7 cellular contexts compared by ENCODE assay signal in the genomic region with DNA sequence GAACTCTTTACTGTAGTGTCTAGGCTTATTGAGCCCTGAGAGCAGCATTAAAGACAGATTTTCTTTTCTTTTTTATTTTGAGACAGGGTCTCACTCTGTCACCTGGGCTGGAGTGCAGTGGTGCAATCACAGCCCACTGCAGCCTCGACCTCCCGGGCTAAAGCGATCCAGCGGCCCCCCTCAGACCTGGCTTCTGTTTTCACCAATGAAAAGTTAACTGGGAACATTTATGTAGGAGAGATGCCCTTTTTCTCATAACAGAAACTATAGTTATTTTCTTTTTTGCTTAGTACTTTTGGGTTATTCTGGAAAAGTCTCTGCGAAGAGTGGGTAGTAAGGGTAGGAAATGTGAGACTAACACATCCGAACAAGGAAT. TPM values are rescaled to one million over a fixed set of nuclear protein-coding genes. Genes with fewer than 3 reads are reported as not detected.
A peak's percentile ranks its signal among the peaks of the same experiment; 100 is the strongest.
DNase-seq lines count a peak whose midpoint lies in the region; ATAC-seq lines count a peak whose summit lies in the region.

No MANE protein-coding gene starts in this region.

- H3K4me1 ChIP-seq in HUES6 (ENCODE audit: control insufficient read depth, insufficient read depth, low read length) = peaks cover 9% of the 10 kb centered on the region; the same call in 1 of the 2 replicates

- no peak overlapping the region for H3K9ac ChIP-seq in HUES6 (ENCODE audit: low read length)

- H3K4me3 ChIP-seq in HUES6 (ENCODE audit: low read depth, low read length) (peak overlapping the region; percentile 75), iPS-18c (ENCODE audit: insufficient read depth, low read depth, low read length) (peak overlapping the region; percentile 76; the same call in 1 of the 2 replicates)

- H3K27me3 ChIP-seq in HUES6 (ENCODE audit: control insufficient read depth, insufficient read depth, low read length) = no peaks in the 10 kb centered on the region

- peaks cover 8 to 21% of the 10 kb centered on the region in 2 donors for H3K36me3 Mint-ChIP-seq in activated naive CD4-positive, alpha-beta T cell treated with anti-CD3 and anti-CD28 coated beads, Interleukin-2, amount 50 U/mL, for 72 hours
- peaks cover 10% of the 10 kb centered on the region for H3K36me3 Mint-ChIP-seq in stimulated activated memory B cell treated with anti-CD40 and anti-IgM and Interleukin-4, amounts not matched to agents 10 μg/mL and 1 μg/mL and 100 μg/mL, for 72 hours

- no peaks in the 10 kb centered on the region for H3K9me3 Mint-ChIP-seq in activated naive CD4-positive, alpha-beta T cell treated with anti-CD3 and anti-CD28 coated beads, Interleukin-2, amount 50 U/mL, for 72 hours
- H3K9me3 Mint-ChIP-seq in stimulated activated memory B cell treated with anti-CD40 and anti-IgM and Interleukin-4, amounts not matched to agents 10 μg/mL and 1 μg/mL and 100 μg/mL, for 72 hours = no peaks in the 10 kb centered on the region

- H3K9me3 ChIP-seq in HUES6 (ENCODE audit: control insufficient read depth, insufficient read depth, low read depth, low read length) (no peaks in the 10 kb centered on the region), iPS-18c (ENCODE audit: control insufficient read depth, insufficient read depth, low read length) (peaks cover 2% of the 10 kb centered on the region)

- in situ Hi-C loops in KBM-7 (cut with MboI; ENCODE audit: low pct_unique_long_range_greater_than_20kb, low sequenced_read_pairs) = no loop called here
- in situ Hi-C loops in ACHN (cut with HindIII; ENCODE audit: low pct_ligation_motif_present, low pct_unique_long_range_greater_than_20kb, low sequenced_read_pairs) = no loop called here

- no peak for DNase-seq in activated naive CD4-positive, alpha-beta T cell treated with anti-CD3 and anti-CD28 coated beads, Interleukin-2, amount 50 U/mL, for 72 hours (ENCODE audit: low spot score in 2 of 2)
- DNase-seq in KBM-7 = no peak
- DNase-seq in ACHN = no peak

- peaks cover 48% of the 10 kb centered on the region for H3K4me1 Mint-ChIP-seq in stimulated activated memory B cell treated with anti-CD40 and anti-IgM and Interleukin-4, amounts not matched to agents 10 μg/mL and 1 μg/mL and 100 μg/mL, for 72 hours

- peak overlapping the region; percentile 87 to 90 for H3K27ac Mint-ChIP-seq in activated naive CD4-positive, alpha-beta T cell treated with anti-CD3 and anti-CD28 coated beads, Interleukin-2, amount 50 U/mL, for 72 hours
- H3K27ac Mint-ChIP-seq in stimulated activated memory B cell treated with anti-CD40 and anti-IgM and Interleukin-4, amounts not matched to agents 10 μg/mL and 1 μg/mL and 100 μg/mL, for 72 hours = peak overlapping the region; percentile 78

- ATAC-seq in activated naive CD4-positive, alpha-beta T cell treated with anti-CD3 and anti-CD28 coated beads, Interleukin-2, amount 50 U/mL, for 72 hours = no peak
- no peak for ATAC-seq in stimulated activated memory B cell treated with anti-CD40 and anti-IgM and Interleukin-4, amounts not matched to agents 10 μg/mL and 1 μg/mL and 100 μg/mL, for 72 hours
- ATAC-seq in GM21737 (IDR thresholded peaks at IDR 0.05; ENCODE audit: unreplicated experiment) = no peak

- H3K27me3 Mint-ChIP-seq in stimulated activated memory B cell treated with anti-CD40 and anti-IgM and Interleukin-4, amounts not matched to agents 10 μg/mL and 1 μg/mL and 100 μg/mL, for 72 hours = no peaks in the 10 kb centered on the region

- no peak overlapping the region for H3K27ac ChIP-seq in HUES6 (ENCODE audit: low read depth, low read length)

- peak overlapping the region; percentile 86 for H3K4me3 Mint-ChIP-seq in stimulated activated memory B cell treated with anti-CD40 and anti-IgM and Interleukin-4, amounts not matched to agents 10 μg/mL and 1 μg/mL and 100 μg/mL, for 72 hours

- H3K36me3 ChIP-seq in HUES6 (ENCODE audit: control insufficient read depth, insufficient read depth, low read length) = peaks cover 4% of the 10 kb centered on the region

RNA-seq across cellular contexts. Expression of a gene that starts 1.5 kb away (rescaled TPM):
- total RNA-seq in activated naive CD4-positive, alpha-beta T cell treated with anti-CD3 and anti-CD28 coated beads, Interleukin-2, amount 50 U/mL, for 72 hours = 10 to 100 TPM; 64.7 to 83.4 TPM

RNA-seq across cellular contexts. Expression of a gene that starts 10.1 kb away (rescaled TPM):
- 10 to 100 TPM; 25.3 to 36.0 TPM for total RNA-seq in activated naive CD4-positive, alpha-beta T cell treated with anti-CD3 and anti-CD28 coated beads, Interleukin-2, amount 50 U/mL, for 72 hours
